In the genomic region with DNA sequence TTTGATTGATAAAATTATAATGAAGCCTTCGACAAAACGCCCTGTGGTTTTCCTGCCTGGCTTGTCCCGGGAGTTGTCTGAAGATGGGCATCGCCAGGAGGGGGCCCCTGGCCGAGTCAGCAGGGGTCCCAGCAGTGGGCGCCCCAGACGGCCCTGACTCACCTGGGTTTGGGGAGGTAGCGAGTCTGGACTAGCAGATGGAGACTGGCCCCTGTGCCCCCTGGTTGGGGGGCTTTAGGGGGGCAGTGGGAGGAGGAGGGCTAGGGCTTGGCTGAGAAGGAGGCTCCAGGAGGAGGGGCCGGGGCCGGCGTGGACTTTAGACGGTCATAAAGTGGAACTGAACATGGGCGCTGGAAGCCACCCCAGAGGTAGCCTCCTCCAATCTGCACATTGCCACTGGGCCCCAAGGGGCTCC, we compare ENCODE assay signal across 1 cellular context.
TF ChIP-seq lines count a peak whose summit lies in the region.

No MANE protein-coding gene starts in this region.

TF ChIP-seq in HCT116, 20 proteins besides CTCF, POLR2A, EP300 and RAD21:
- TF ChIP-seq ZBTB33 (IDR thresholded peaks at IDR 0.05; ENCODE audit: extremely low read depth, insufficient replicate concordance, low read length): no peak
- TF ChIP-seq ZFX (IDR thresholded peaks at IDR 0.05): no peak
- peak; percentile 50; the same call in 1 of the 2 replicates for TF ChIP-seq POLR2AphosphoS5 (IDR thresholded peaks at IDR 0.05; ENCODE audit: low read depth, low read length)
